In genomic region chr1:243428617-243429342, GRCh38 we compare ENCODE assay signal across 38 cellular contexts.
"Had no signal": no experiment of that assay in that cellular context is flagged by ENCODE, and none has a peak within 500 bp of the region (broad histone marks: within the 10 kb centered on the region; RNA-seq: fewer than 3 reads in every experiment).

No MANE protein-coding gene starts in this region.

- H3K4me1 Mint-ChIP-seq: activated naive CD4-positive, alpha-beta T cell treated with anti-CD3 and anti-CD28 coated beads, Interleukin-2, amount 50 U/mL, for 24 hours; activated naive CD8-positive, alpha-beta T cell treated with anti-CD3 and anti-CD28 coated beads, Interleukin-2, amount 10 ng/mL, durations not matched to agents 7 days and 5 days; central memory CD8-positive, alpha-beta T cell had no signal

- H3K9me3 ChIP-seq: ascending aorta had no signal

- ATAC-seq: activated CD8-positive, alpha-beta T cell treated with anti-CD3 and anti-CD28 coated beads, Interleukin-2, amount 10 ng/mL, durations not matched to agents 7 days and 5 days; Right ventricle myocardium inferior had no signal

- H3K27me3 ChIP-seq: ascending aorta, cardiac muscle cell had no signal

- H3K27ac ChIP-seq: ascending aorta, cardiac muscle cell, PC-9, RWPE1, WERI-Rb-1 had no signal

- H3K4me3 ChIP-seq: ascending aorta, cardiac muscle cell, PC-9 had no signal

- H2AFZ ChIP-seq: PC-9 had no signal

- DNase-seq: activated CD4-positive, alpha-beta T cell treated with anti-CD3 and anti-CD28 coated beads for 1 hour; activated CD4-positive, alpha-beta T cell treated with anti-CD3 and anti-CD28 coated beads for 48 hours; activated CD4-positive, alpha-beta T cell treated with anti-CD3 and anti-CD28 coated beads, Interleukin-2, amount 50 U/mL, for 4 hours; activated CD4-positive, CD25-positive, alpha-beta regulatory T cell; activated CD8-positive, alpha-beta T cell treated with anti-CD3 and anti-CD28 coated beads, Interleukin-2, amount 10 ng/mL, durations not matched to agents 7 days and 5 days; activated gamma-delta T cell; activated naive CD4-positive, alpha-beta T cell treated with Interleukin-2 at 50 U/mL for 16 hours; activated naive CD8-positive, alpha-beta T cell treated with anti-CD3 and anti-CD28 coated beads, Interleukin-2, amount 10 ng/mL, durations not matched to agents 7 days and 5 days; activated T-cell treated with anti-CD3 and anti-CD28 coated beads, Interleukin-2, amount 50 U/mL, for 24 hours; amygdala; Kasumi-1; KBM-7; MM.1S; MV-4-11; NCI-H1092; NCI-H146; NCI-H187 treated with DMSO at 0.1 percent for 48 hours; NCI-H2081; NCI-H2171 treated with DMSO at 0.1 percent for 48 hours; NCI-H2227 treated with DMSO at 0.1 percent for 48 hours; NCI-H446 treated with DMSO at 0.1 percent for 48 hours; NCI-H524 treated with DMSO at 0.1 percent for 48 hours; NK-92 treated with Interleukin-12 subunit alpha and Interleukin-12 subunit beta, amount 100 ng/mL, for 24 hours; PC-9; SIG-M5; SW 1271; T-helper 1 cell; T-helper 2 cell; T-helper 9 cell; WERI-Rb-1 had no signal

- H3K27ac Mint-ChIP-seq: activated CD8-positive, alpha-beta T cell treated with anti-CD3 and anti-CD28 coated beads, Interleukin-2, amount 10 ng/mL, durations not matched to agents 7 days and 5 days; activated naive CD4-positive, alpha-beta T cell treated with anti-CD3 and anti-CD28 coated beads, Interleukin-2, amount 50 U/mL, for 24 hours; activated naive CD8-positive, alpha-beta T cell treated with anti-CD3 and anti-CD28 coated beads, Interleukin-2, amount 10 ng/mL, durations not matched to agents 7 days and 5 days; activated T-cell treated with anti-CD3 and anti-CD28 coated beads, Interleukin-2, amount 50 U/mL, for 24 hours; activated T-helper 2 cell treated with anti-CD3 and anti-CD28 coated beads, Interferon-gamma antibody, Interleukin-2, Interleukin-4, amounts not matched to agents 10 μg/mL and 5 μg/mL and 100 μg/mL, durations not matched to agents 14 hours and 24 hours and 36 hours had no signal

- H3K4me2 ChIP-seq: PC-9 had no signal

- H3K27me3 Mint-ChIP-seq: activated naive CD4-positive, alpha-beta T cell treated with anti-CD3 and anti-CD28 coated beads, Interleukin-2, amount 50 U/mL, for 24 hours; activated naive CD8-positive, alpha-beta T cell treated with anti-CD3 and anti-CD28 coated beads, Interleukin-2, amount 10 ng/mL, durations not matched to agents 7 days and 5 days; activated T-cell treated with anti-CD3 and anti-CD28 coated beads, Interleukin-2, amount 50 U/mL, for 24 hours; central memory CD8-positive, alpha-beta T cell had no signal

- H3K4me3 Mint-ChIP-seq: activated CD8-positive, alpha-beta T cell treated with anti-CD3 and anti-CD28 coated beads, Interleukin-2, amount 10 ng/mL, durations not matched to agents 7 days and 5 days; activated naive CD4-positive, alpha-beta T cell treated with anti-CD3 and anti-CD28 coated beads, Interleukin-2, amount 50 U/mL, for 24 hours; activated naive CD8-positive, alpha-beta T cell treated with anti-CD3 and anti-CD28 coated beads, Interleukin-2, amount 10 ng/mL, durations not matched to agents 7 days and 5 days; activated T-cell treated with anti-CD3 and anti-CD28 coated beads, Interleukin-2, amount 50 U/mL, for 24 hours; central memory CD8-positive, alpha-beta T cell had no signal

- H3K4me1 ChIP-seq: ascending aorta had no signal

- H3K9me3 Mint-ChIP-seq: activated naive CD4-positive, alpha-beta T cell treated with anti-CD3 and anti-CD28 coated beads, Interleukin-2, amount 50 U/mL, for 24 hours; activated naive CD8-positive, alpha-beta T cell treated with anti-CD3 and anti-CD28 coated beads, Interleukin-2, amount 10 ng/mL, durations not matched to agents 7 days and 5 days; activated T-cell treated with anti-CD3 and anti-CD28 coated beads, Interleukin-2, amount 50 U/mL, for 24 hours; activated T-helper 2 cell treated with anti-CD3 and anti-CD28 coated beads, Interferon-gamma antibody, Interleukin-2, Interleukin-4, amounts not matched to agents 10 μg/mL and 5 μg/mL and 100 μg/mL, durations not matched to agents 14 hours and 24 hours and 36 hours; central memory CD8-positive, alpha-beta T cell had no signal

- FAIRE-seq: RCC 7860 had no signal
